In genomic region chr3:159787794-159788205, GRCh38 we compare ENCODE assay signal across 13 cellular contexts. TPM values are rescaled to one million over a fixed set of nuclear protein-coding genes. Genes with fewer than 3 reads are reported as not detected.
A peak's percentile ranks its signal among the peaks of the same experiment; 100 is the strongest.
DNase-seq lines count a peak whose midpoint lies in the region; ATAC-seq and TF ChIP-seq lines count a peak whose summit lies in the region.
"Had no signal": no experiment of that assay in that cellular context is flagged by ENCODE, and none has a peak within 500 bp of the region (broad histone marks: within the 10 kb centered on the region; RNA-seq: fewer than 3 reads in every experiment).

No MANE protein-coding gene starts in this region.

- H2AFZ ChIP-seq in ACC112 (ENCODE audit: low read length, unreplicated experiment) (peak overlapping the region; percentile 70), mesenchymal stem cell (ENCODE audit: low read depth, low read length) (no peak overlapping the region)

- no peak overlapping the region for H3K23ac ChIP-seq in mesenchymal stem cell (ENCODE audit: low read length in 2 of 2)

- H4K91ac ChIP-seq in mesenchymal stem cell (ENCODE audit: low read length), result no peak overlapping the region

- H3K4ac ChIP-seq in mesenchymal stem cell (ENCODE audit: low read depth in 1 of 2, low read length in 2 of 2), result no peak overlapping the region

- no peaks in the 10 kb centered on the region for H3K27me3 ChIP-seq in ACC112 (ENCODE audit: insufficient read depth, low read length)
- no peaks in the 10 kb centered on the region for H3K27me3 ChIP-seq in mesenchymal stem cell (ENCODE audit: control insufficient read depth in 1 of 2, insufficient read depth in 1 of 2, low read length in 2 of 2)

- H3K79me1 ChIP-seq in mesenchymal stem cell (replicated peaks; ENCODE audit: low read length, poor library complexity, severe bottlenecking), result peaks cover 13% of the 10 kb centered on the region

- H3K4me2 ChIP-seq in mesenchymal stem cell (ENCODE audit: low read length, poor library complexity, severe bottlenecking), result no peak overlapping the region

- no peak overlapping the region for H3K4me3 Mint-ChIP-seq in endothelial cell (ENCODE audit: unreplicated experiment)
- H3K4me3 Mint-ChIP-seq: B cell, T-cell had no signal

- H3K18ac ChIP-seq in mesenchymal stem cell (ENCODE audit: low read depth in 1 of 2, low read length in 2 of 2), result peak overlapping the region; percentile 25 to 26

- peak overlapping the region; percentile 62 for H3K27ac Mint-ChIP-seq in endothelial cell (ENCODE audit: unreplicated experiment)
- H3K27ac Mint-ChIP-seq: B cell, T-cell had no signal

- H3K4me1 Mint-ChIP-seq in endothelial cell (ENCODE audit: unreplicated experiment), result peaks cover 28% of the 10 kb centered on the region
- H3K4me1 Mint-ChIP-seq: B cell, T-cell had no signal

- no peak overlapping the region for H2BK120ac ChIP-seq in mesenchymal stem cell (ENCODE audit: low read depth, low read length)

- peak overlapping the region; percentile 27 for H4K8ac ChIP-seq in mesenchymal stem cell (ENCODE audit: low read length)

- no peak for TF ChIP-seq CTCF in endothelial cell (IDR thresholded peaks at IDR 0.05; ENCODE audit: unreplicated experiment)

- H3K36me3 ChIP-seq in ACC112 (ENCODE audit: insufficient read depth, low read length) (no peaks in the 10 kb centered on the region), mesenchymal stem cell (ENCODE audit: control insufficient read depth in 1 of 2, insufficient read depth in 2 of 2, low read depth in 1 of 2, low read length in 2 of 2) (peaks cover 0 to 3% of the 10 kb centered on the region in 2 experiments)

- H3K4me3 ChIP-seq in ACC112 (ENCODE audit: low read depth, low read length) (peak overlapping the region; percentile 56), mesenchymal stem cell (ENCODE audit: insufficient read depth in 1 of 2, low read depth in 1 of 2, low read length in 2 of 2) (no peak overlapping the region)

- no peak overlapping the region for H2BK15ac ChIP-seq in mesenchymal stem cell (ENCODE audit: low read depth, poor library complexity, severe bottlenecking)

- no peaks in the 10 kb centered on the region for H3K9me3 Mint-ChIP-seq in endothelial cell (ENCODE audit: unreplicated experiment)
- H3K9me3 Mint-ChIP-seq: T-cell had no signal

- no peak overlapping the region for H2BK5ac ChIP-seq in mesenchymal stem cell (ENCODE audit: low read depth, low read length, poor library complexity, severe bottlenecking)

- peak overlapping the region; percentile 7 for H3K9ac ChIP-seq in mesenchymal stem cell (ENCODE audit: low read length)

- H3K4me1 ChIP-seq in ACC112 (ENCODE audit: control insufficient read depth, insufficient read depth, low read length, unreplicated experiment) (peaks cover 47% of the 10 kb centered on the region), mesenchymal stem cell (ENCODE audit: control insufficient read depth, insufficient read depth, low read depth, low read length) (peaks cover 15% of the 10 kb centered on the region)

- WGBS in mesenchymal stem cell, result 29% methylated on average over 2 of the region's 5 CpGs

- no peak overlapping the region for H2BK12ac ChIP-seq in mesenchymal stem cell (ENCODE audit: low read length in 2 of 2)

- DNase-seq in NCI-H460 (ENCODE audit: extremely low read depth, low read depth), result peak; percentile 19
- no peak for DNase-seq in endothelial cell (ENCODE audit: low spot score)
- DNase-seq in mesenchymal stem cell, result peak; percentile 92
- DNase-seq in middle frontal gyrus (ENCODE audit: extremely low spot score, low spot score), result no peak
- no peak for DNase-seq in AG20443 (ENCODE audit: low spot score)
- DNase-seq: activated CD8-positive, alpha-beta memory T cell treated with anti-CD3 and anti-CD28 coated beads for 24 hours; NCI-H2081 treated with DMSO at 0.1 percent for 48 hours; T-cell had no signal

- ATAC-seq in HG02759 (IDR thresholded peaks at IDR 0.05; ENCODE audit: unreplicated experiment) (no peak), GM18517 (IDR thresholded peaks at IDR 0.05; ENCODE audit: unreplicated experiment) (no peak)
- ATAC-seq: T-cell had no signal

- H3K14ac ChIP-seq in mesenchymal stem cell (ENCODE audit: low read length in 2 of 2), result no peak overlapping the region

- H3K9me3 ChIP-seq in mesenchymal stem cell (ENCODE audit: control insufficient read depth, low read length), result no peaks in the 10 kb centered on the region

- H2AK5ac ChIP-seq in mesenchymal stem cell (ENCODE audit: low read length, severe bottlenecking), result peak overlapping the region; percentile 25

- H3K79me2 ChIP-seq in ACC112 (ENCODE audit: control insufficient read depth, insufficient read depth, low read length, unreplicated experiment), result peaks cover 77% of the 10 kb centered on the region

- no peaks in the 10 kb centered on the region for H3K27me3 Mint-ChIP-seq in endothelial cell (ENCODE audit: unreplicated experiment)

- H3K27ac ChIP-seq in ACC112 (ENCODE audit: low read depth, low read length) (peak overlapping the region; percentile 91), mesenchymal stem cell (ENCODE audit: low read length, poor library complexity, severe bottlenecking) (peak overlapping the region; percentile 88)
- H3K27ac ChIP-seq: HL-60 had no signal

- no peaks in the 10 kb centered on the region for H3K36me3 Mint-ChIP-seq in endothelial cell (ENCODE audit: low read depth, unreplicated experiment)
- H3K36me3 Mint-ChIP-seq: T-cell had no signal

RNA-seq across cellular contexts. Expression of gene SCHIP1, which starts 51.9 kb away (rescaled TPM):
- total RNA-seq in NCI-H460 (2014; rRNA removed; shearing (Covaris generic)), result 0.35 and 1.9 TPM in 2 replicates
- 0.91 and 3.4 TPM in 2 replicates for polyA plus RNA-seq in NCI-H460 (2014; cell fraction: nucleus; rRNA removed)
- 102 TPM for total RNA-seq in endothelial cell (ENCODE audit: unreplicated experiment)
- 7.2 TPM for polyA plus RNA-seq in mesenchymal stem cell (2013, experiment 1 of 2)
- 7.2 TPM for polyA plus RNA-seq in mesenchymal stem cell (2013, experiment 2 of 2)
- total RNA-seq: B cell had no signal

Comparison
In these comparisons a context has a peak if more than half of its experiments do, and no peak if none do; other contexts are left out.
1. DNase-seq: peak in NCI-H460 (single experiment) and mesenchymal stem cell (single experiment); none in endothelial cell (single experiment), middle frontal gyrus (single experiment) and AG20443 (single experiment).
2. RNA of gene SCHIP1, which starts 51.9 kb away (total RNA-seq): 102 TPM in endothelial cell (single experiment); 0.35 to 1.9 TPM in NCI-H460; every median in the first group is over 10 times any median in the second.